In genomic region chr4:173758132-173758531, GRCh38 we compare ENCODE assay signal across 9 cellular contexts.
"Had no signal": no experiment of that assay in that cellular context is flagged by ENCODE, and none has a peak within 500 bp of the region (broad histone marks: within the 10 kb centered on the region; RNA-seq: fewer than 3 reads in every experiment).

No MANE protein-coding gene starts in this region.

- H3K4me2 ChIP-seq: KMS-11 had no signal

- H3K4me3 ChIP-seq: GM23248, HAP-1 had no signal

- H3K9ac ChIP-seq: GM23248, KMS-11 had no signal

- H3K36me3 ChIP-seq: HAP-1 had no signal

- H2AFZ ChIP-seq: GM23248 had no signal

- H3K27ac ChIP-seq: GM23248, KMS-11 had no signal

- DNase-seq: GM23248, GOT3, H7, HFFc6, Karpas-422, KBM-7 had no signal

- H3K4me3 Mint-ChIP-seq: HFFc6 had no signal

- ATAC-seq: HCT116 had no signal

- H3K27ac Mint-ChIP-seq: HFFc6 had no signal

- H3K9me3 ChIP-seq: HAP-1 had no signal

- H3K4me1 ChIP-seq: HAP-1 had no signal
